ENCODE assay signal across 22 cellular contexts in the genomic region with DNA sequence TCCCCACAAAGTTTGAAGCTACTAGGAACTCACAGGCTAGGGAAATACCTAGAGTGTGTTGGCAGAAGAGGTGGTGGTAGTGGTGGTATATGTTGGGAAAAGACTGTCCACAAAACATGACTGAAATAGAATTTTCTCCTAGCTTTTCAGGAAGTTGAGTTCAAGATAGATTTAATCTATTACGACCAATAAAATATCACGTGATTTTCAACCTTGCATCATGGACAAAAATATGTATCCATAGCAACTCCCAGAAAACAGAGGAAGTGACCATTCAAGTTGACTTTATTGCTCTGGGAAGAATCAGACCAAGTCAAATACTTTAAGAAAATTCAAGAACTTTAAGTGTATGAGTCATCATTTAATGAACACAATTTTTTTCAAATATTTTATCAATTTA.
"Had no signal": no experiment of that assay in that cellular context is flagged by ENCODE, and none has a peak within 500 bp of the region (broad histone marks: within the 10 kb centered on the region; RNA-seq: fewer than 3 reads in every experiment).

No MANE protein-coding gene starts in this region.

- H3K4me3 ChIP-seq: esophagus muscularis mucosa, gastrocnemius medialis, spleen, thoracic aorta, upper lobe of left lung had no signal

- FAIRE-seq: astrocyte, colon, TTC549 had no signal

- ATAC-seq: gastrocnemius medialis; left ventricle myocardium superior; natural killer cell treated with Interleukin-12 subunit alpha and Interleukin-12 subunit beta and Interleukin-15 and Interleukin-18, amount 100 ng/mL, for 72 hours had no signal

- H3K27ac ChIP-seq: esophagus muscularis mucosa, gastrocnemius medialis, spleen, thoracic aorta, upper lobe of left lung had no signal

- H3K9me3 ChIP-seq: esophagus muscularis mucosa, gastrocnemius medialis, spleen, thoracic aorta, upper lobe of left lung had no signal

- H3K4me1 ChIP-seq: esophagus muscularis mucosa, gastrocnemius medialis, spleen, upper lobe of left lung had no signal

- DNase-seq: activated CD4-positive, alpha-beta T cell treated with anti-CD3 and anti-CD28 coated beads, Interleukin-2, amount 50 U/mL, for 4 hours; activated CD8-positive, alpha-beta memory T cell treated with anti-CD3 and anti-CD28 coated beads, Interleukin-2, amount 50 U/mL, for 48 hours; activated naive CD4-positive, alpha-beta T cell treated with Interleukin-2 at 50 U/mL for 16 hours; activated naive CD8-positive, alpha-beta T cell treated with anti-CD3 and anti-CD28 coated beads for 36 hours; activated T-cell treated with anti-CD3 and anti-CD28 coated beads, Interleukin-2, amount 50 U/mL, for 48 hours; central memory CD4-positive, alpha-beta T cell; effector memory CD4-positive, alpha-beta T cell; gastrocnemius medialis; hippocampal formation; left ventricle myocardium superior; mammary epithelial cell; midbrain; spleen; stimulated activated CD4-positive, alpha-beta T cell treated with anti-CD3 and anti-CD28 coated beads, Interleukin-4, amount 100 ng/mL, for 1 hour; stimulated activated naive CD4-positive, alpha-beta T cell; upper lobe of left lung had no signal
